ENCODE assay signal across 8 cellular contexts in genomic region chr9:81688262-81689092, GRCh38. TPM values are rescaled to one million over a fixed set of nuclear protein-coding genes. Genes with fewer than 3 reads are reported as not detected.
DNase-seq lines count a peak whose midpoint lies in the region; ATAC-seq and TF ChIP-seq lines count a peak whose summit lies in the region.
"Not testable (repeated sequence)": the region's sequence is repeated elsewhere in the genome, so short reads cannot be mapped to it uniquely, and the experiment has no call there.

No MANE protein-coding gene starts in this region.

- not testable (repeated sequence) for H3F3A ChIP-seq in neural progenitor cell (ENCODE audit: low read depth)

- not testable (repeated sequence) for TF ChIP-seq CTCF in HFF-Myc (IDR thresholded peaks at IDR 0.05; ENCODE audit: low read depth, low read length, missing control alignments); neural progenitor cell (IDR thresholded peaks at IDR 0.05); thoracic aorta (IDR thresholded peaks at IDR 0.05)

- peaks cover 12% of the 10 kb centered on the region for H3K4me1 Mint-ChIP-seq in activated CD4-positive, alpha-beta T cell treated with anti-CD3 and anti-CD28 coated beads for 36 hours
- H3K4me1 Mint-ChIP-seq in neural progenitor cell = peaks cover 15% of the 10 kb centered on the region

- peaks cover 24% of the 10 kb centered on the region for H3K27me3 Mint-ChIP-seq in activated CD4-positive, alpha-beta T cell treated with anti-CD3 and anti-CD28 coated beads for 36 hours
- H3K27me3 Mint-ChIP-seq in neural progenitor cell (ENCODE audit: insufficient read depth, low read depth) = peaks cover 17% of the 10 kb centered on the region

- peaks cover 58% of the 10 kb centered on the region for H3K79me2 ChIP-seq in neural progenitor cell (ENCODE audit: low read depth)

- peak overlapping the region; percentile 73 for H3K27ac ChIP-seq in caudate nucleus (ENCODE audit: low read depth, low read length)
- peak overlapping the region; percentile 40 for H3K27ac ChIP-seq in right cardiac atrium (ENCODE audit: low read length)
- H3K27ac ChIP-seq in neural progenitor cell = not testable (repeated sequence)
- peak overlapping the region; percentile 94 to 96 for H3K27ac ChIP-seq in thoracic aorta

- intact Hi-C loops in activated CD4-positive, alpha-beta T cell treated with anti-CD3 and anti-CD28 coated beads for 36 hours (cut with DNase I, micrococcal nuclease) = loop anchor here (5.0 to 10.0 kb wide), 2 partner anchors 166 to 756 kb away; no protein-coding TSS in a partner anchor
- intact Hi-C loops in right cardiac atrium (cut with DNase I) = loop anchor here in 2 of 4 donors (5.0 to 10.0 kb wide), 4 partner anchors 74 to 164 kb away; no protein-coding TSS in a partner anchor

- H3K36me3 ChIP-seq in MG63, neural progenitor cell, thoracic aorta: not testable (repeated sequence)

- H3K9me3 ChIP-seq in MG63; right cardiac atrium (ENCODE audit: control insufficient read depth, low read length); neural progenitor cell (ENCODE audit: low read depth); thoracic aorta: not testable (repeated sequence)

- under 1% methylated on average over 107 of the region's 107 CpGs for WGBS in right cardiac atrium

- H3K36me3 Mint-ChIP-seq in activated CD4-positive, alpha-beta T cell treated with anti-CD3 and anti-CD28 coated beads for 36 hours (ENCODE audit: low read depth); neural progenitor cell: not testable (repeated sequence)

- peak; percentile 18 for ATAC-seq in activated CD4-positive, alpha-beta T cell treated with anti-CD3 and anti-CD28 coated beads for 36 hours
- ATAC-seq in right cardiac atrium (peak; percentile 40 to 55), thoracic aorta (ENCODE audit: insufficient number of reproducible peaks, low FRiP score, low read depth) (peak; percentile 11)

- H2AFZ ChIP-seq in neural progenitor cell (replicated peaks) = not testable (repeated sequence)

- peak overlapping the region; percentile 54 for H3K4me3 ChIP-seq in HFF-Myc (replicated peaks; ENCODE audit: low read depth, low read length)
- H3K4me3 ChIP-seq in MG63 = peak overlapping the region; percentile 60
- peak overlapping the region; percentile 71 for H3K4me3 ChIP-seq in right cardiac atrium (ENCODE audit: low read length)
- peak overlapping the region; percentile 92 for H3K4me3 ChIP-seq in neural progenitor cell
- peak overlapping the region; percentile 94 for H3K4me3 ChIP-seq in thoracic aorta

- H3K27me3 ChIP-seq in MG63; right cardiac atrium (ENCODE audit: control insufficient read depth, insufficient read depth); thoracic aorta (replicated peaks; ENCODE audit: insufficient read depth): not testable (repeated sequence)
- H3K27me3 ChIP-seq in neural progenitor cell = peaks cover 22% of the 10 kb centered on the region

- H4K20me1 ChIP-seq in neural progenitor cell (ENCODE audit: low read depth) = peaks cover 39% of the 10 kb centered on the region

- H3K9me3 Mint-ChIP-seq in activated CD4-positive, alpha-beta T cell treated with anti-CD3 and anti-CD28 coated beads for 36 hours (ENCODE audit: low read depth); neural progenitor cell: not testable (repeated sequence)

- DNase-seq in ELR (ENCODE audit: low read depth) (peak; percentile 58), MG63 (peak; percentile 47), caudate nucleus (lab: John Stamatoyannopoulos, UW) (peak in 17 of 61 donors; percentile 12 to 73 (median 48)), right cardiac atrium (peak; percentile 69 to 86 (median 81)), neural progenitor cell (ENCODE audit: low spot score) (peak; percentile 59)
- not testable (repeated sequence) for DNase-seq in HFF-Myc (ENCODE audit: extremely low read depth, low read depth); thoracic aorta (ENCODE audit: low spot score)
- DNase-seq in activated CD4-positive, alpha-beta T cell treated with anti-CD3 and anti-CD28 coated beads for 36 hours = peak; percentile 53

- not testable (repeated sequence) for H3K27ac Mint-ChIP-seq in activated CD4-positive, alpha-beta T cell treated with anti-CD3 and anti-CD28 coated beads for 36 hours; neural progenitor cell

- CTCF ChIA-PET in activated CD4-positive, alpha-beta T cell treated with anti-CD3 and anti-CD28 coated beads for 36 hours (lab: Charles Lee) = not testable (repeated sequence)

- POLR2A ChIA-PET in activated CD4-positive, alpha-beta T cell treated with anti-CD3 and anti-CD28 coated beads for 36 hours (lab: Charles Lee) = not testable (repeated sequence)

- H3K4me2 ChIP-seq in neural progenitor cell = peak overlapping the region; percentile 94

- peak overlapping the region; percentile 76 for H3K4me3 Mint-ChIP-seq in activated CD4-positive, alpha-beta T cell treated with anti-CD3 and anti-CD28 coated beads for 36 hours
- peak overlapping the region; percentile 99 for H3K4me3 Mint-ChIP-seq in neural progenitor cell

- H3K9ac ChIP-seq in neural progenitor cell = peak overlapping the region; percentile 53

- H3K4me1 ChIP-seq in right cardiac atrium (ENCODE audit: control insufficient read depth, insufficient read depth, low read length) = not testable (repeated sequence)
- H3K4me1 ChIP-seq in neural progenitor cell (peaks cover 43% of the 10 kb centered on the region), thoracic aorta (ENCODE audit: control insufficient read depth in 1 of 2, low read depth in 2 of 2) (peaks cover 12 to 35% of the 10 kb centered on the region in 2 donors)

RNA-seq across cellular contexts. Expression of gene TLE1, which starts 0.9 kb away (rescaled TPM):
- 4.3 and 6.1 TPM in 2 replicates for total RNA-seq in MG63 (2014; rRNA removed; shearing (Covaris generic); ENCODE audit: low replicate concordance)
- total RNA-seq in activated CD4-positive, alpha-beta T cell treated with anti-CD3 and anti-CD28 coated beads for 36 hours = under 1 TPM; 0.07 to 0.23 TPM
- total RNA-seq in right cardiac atrium (10 to 100 TPM; 14.9 to 18.4 (median 16.0) TPM), neural progenitor cell (ENCODE audit: low replicate concordance) (51.9 and 54.7 TPM in 2 replicates), thoracic aorta (10 to 100 TPM; 69.7 to 74.1 TPM)
- 14.8 TPM for polyA plus RNA-seq in right cardiac atrium
